In the genomic region with DNA sequence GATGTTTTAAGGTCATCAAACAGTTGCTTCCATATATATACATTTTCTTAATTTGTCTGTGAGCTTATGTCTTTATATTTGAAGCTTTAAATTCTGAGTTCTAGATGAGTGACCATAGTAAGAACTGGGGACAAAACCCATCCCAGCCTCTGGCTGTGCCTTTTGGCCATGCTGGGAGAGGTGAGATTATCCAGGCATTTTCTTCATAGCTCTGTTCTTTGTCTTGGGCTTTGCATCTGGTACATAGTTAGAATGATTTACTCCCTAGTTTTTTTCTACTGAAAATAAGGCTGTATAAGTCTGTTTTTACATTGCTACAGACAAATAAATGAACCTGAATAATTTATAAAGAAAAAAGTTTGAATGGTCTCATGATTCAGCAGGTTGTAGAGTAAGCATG, we compare ENCODE assay signal across 11 cellular contexts. TPM values are rescaled to one million over a fixed set of nuclear protein-coding genes. Genes with fewer than 3 reads are reported as not detected.
"Had no signal": no experiment of that assay in that cellular context is flagged by ENCODE, and none has a peak within 500 bp of the region (broad histone marks: within the 10 kb centered on the region; RNA-seq: fewer than 3 reads in every experiment).

No MANE protein-coding gene starts in this region.

RNA-seq across cellular contexts. Expression of a gene that starts 31.1 kb away (rescaled TPM):
- total RNA-seq: OCI-LY7, PC-3, Peyer's patch, Right ventricle myocardium inferior, Right ventricle myocardium superior, RPMI7951, SJCRH30, SJSA1, T-cell had no signal

RNA-seq across cellular contexts. Expression of a gene that starts 56.3 kb away (rescaled TPM):
- total RNA-seq: OCI-LY7, PC-3, PC-9, Peyer's patch, Right ventricle myocardium inferior, Right ventricle myocardium superior, RPMI7951, SJCRH30, SJSA1, SK-MEL-5, T-cell had no signal
